4 cellular contexts compared by ENCODE assay signal in the genomic region with DNA sequence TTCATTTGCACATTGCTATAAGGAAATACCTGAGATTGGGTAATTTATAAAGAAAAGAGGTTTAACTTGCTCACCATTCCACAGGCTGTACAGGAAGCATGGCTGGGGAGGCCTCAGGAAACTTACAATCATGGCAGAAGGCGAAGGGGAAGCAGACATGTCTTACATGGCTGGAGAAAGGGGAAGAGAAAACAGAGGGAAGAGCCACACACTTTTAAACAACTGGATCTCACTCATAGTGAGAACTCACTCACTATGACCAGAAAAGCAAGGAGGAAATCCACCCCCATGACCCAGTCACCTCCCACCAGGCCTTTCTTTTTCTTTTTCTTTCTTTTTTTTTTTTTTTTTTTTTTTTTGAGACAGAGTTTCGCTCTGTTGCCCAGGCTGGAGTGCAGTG. TPM values are rescaled to one million over a fixed set of nuclear protein-coding genes. Genes with fewer than 3 reads are reported as not detected.
"Had no signal": no experiment of that assay in that cellular context is flagged by ENCODE, and none has a peak within 500 bp of the region (broad histone marks: within the 10 kb centered on the region; RNA-seq: fewer than 3 reads in every experiment).

No MANE protein-coding gene starts in this region.

RNA-seq across cellular contexts. Expression of a gene that starts 21.6 kb away (rescaled TPM):
- total RNA-seq: endothelial cell of umbilical vein, foreskin keratinocyte had no signal
- polyA plus RNA-seq: foreskin keratinocyte, immature natural killer cell, keratinocyte had no signal
